Comparison of ENCODE assay signal across 9 cellular contexts in genomic region chr6:10256113-10256690, GRCh38.
DNase-seq lines count a peak whose midpoint lies in the region; ATAC-seq, FAIRE-seq and TF ChIP-seq lines count a peak whose summit lies in the region.
"Had no signal": no experiment of that assay in that cellular context is flagged by ENCODE, and none has a peak within 500 bp of the region (broad histone marks: within the 10 kb centered on the region; RNA-seq: fewer than 3 reads in every experiment).

No MANE protein-coding gene starts in this region.

- H3K27ac ChIP-seq in adrenal gland (no peak overlapping the region), small intestine (ENCODE audit: low read depth in 1 of 2, low read length in 1 of 2) (no peak overlapping the region)

- H3K9me3 ChIP-seq in adrenal gland (replicated peaks in 1 of 3) (peaks cover 0 to 8% (median 0%) of the 10 kb centered on the region in 3 donors), small intestine (ENCODE audit: control insufficient read depth, low read depth) (no peaks in the 10 kb centered on the region)

- 85 to 92% (median 88%) methylated on average over 3 of the region's 3 CpGs for WGBS in adrenal gland, 4 donors
- 69 to 89% (median 83%) methylated on average over 3 of the region's 3 CpGs for WGBS in small intestine, 3 donors

- no peak overlapping the region for H3K4me3 ChIP-seq in GM12865 (ENCODE audit: low read depth, low read length)
- no peak overlapping the region for H3K4me3 ChIP-seq in adrenal gland
- H3K4me3 ChIP-seq in small intestine (ENCODE audit: low read depth in 1 of 2, low read length in 2 of 2), result no peak overlapping the region

- DNase-seq in GM12865 (ENCODE audit: low read depth) (peak; percentile 30), adrenal gland (peak in 2 of 7 donors; percentile 9 to 22), mesothelial cell of epicardium (ENCODE audit: low spot score in 2 of 2, unreplicated experiment in 2 of 2) (no peak), NCI-H345 treated with DMSO at 0.1 percent for 48 hours (lab: John Stamatoyannopoulos, UW; ENCODE audit: unreplicated experiment) (no peak), small intestine (no peak)
- no peak for DNase-seq in activated CD8-positive, alpha-beta memory T cell treated with anti-CD3 and anti-CD28 coated beads, Interleukin-2, amount 50 U/mL, for 48 hours
- DNase-seq: amygdala, islet precursor cell had no signal

- TF ChIP-seq CTCF in GM12865 (IDR thresholded peaks at IDR 0.05; ENCODE audit: insufficient read depth, low read depth, low read length, missing control alignments) (peak; percentile 43), adrenal gland (IDR thresholded peaks at IDR 0.05) (peak in 5 of 6 experiments; percentile 10 to 38 (median 29)), mesothelial cell of epicardium (IDR thresholded peaks at IDR 0.05; ENCODE audit: unreplicated experiment) (peak; percentile 83)

- peak; percentile 64 for ATAC-seq in HG02938 (IDR thresholded peaks at IDR 0.05; ENCODE audit: unreplicated experiment)

- no peak overlapping the region for H3K4me3 Mint-ChIP-seq in mesothelial cell of epicardium

- FAIRE-seq in small intestine (lab: Jason Lieb, UNC), result no peak

- H3K36me3 Mint-ChIP-seq in mesothelial cell of epicardium, result peaks cover 1% of the 10 kb centered on the region

- intact Hi-C loops in adrenal gland (cut with DNase I), result no loop called here

- H3K27me3 ChIP-seq in adrenal gland (no peaks in the 10 kb centered on the region), small intestine (ENCODE audit: control insufficient read depth in 2 of 2, insufficient read depth in 2 of 2, low read length in 2 of 2) (no peaks in the 10 kb centered on the region)

- no peak overlapping the region for H3K27ac Mint-ChIP-seq in mesothelial cell of epicardium

- no peak for TF ChIP-seq POLR2A in adrenal gland (IDR thresholded peaks at IDR 0.05)

- H3K9me3 Mint-ChIP-seq in mesothelial cell of epicardium, result peaks cover 28% of the 10 kb centered on the region

- H3K36me3 ChIP-seq in adrenal gland (replicated peaks in 1 of 2) (no peaks in the 10 kb centered on the region), small intestine (ENCODE audit: control insufficient read depth in 2 of 2, insufficient read depth in 2 of 2, low read length in 2 of 2) (no peaks in the 10 kb centered on the region)

- no peaks in the 10 kb centered on the region for H3K27me3 Mint-ChIP-seq in mesothelial cell of epicardium (ENCODE audit: low read depth)

- peaks cover 2% of the 10 kb centered on the region for H3K4me1 Mint-ChIP-seq in mesothelial cell of epicardium

- H3K4me1 ChIP-seq in adrenal gland (replicated peaks in 1 of 2) (no peaks in the 10 kb centered on the region), small intestine (ENCODE audit: control insufficient read depth in 2 of 2, insufficient read depth in 1 of 2, low read depth in 1 of 2, low read length in 1 of 2) (no peaks in the 10 kb centered on the region)

Comparison
In these comparisons a context has a peak if more than half of its experiments do, and no peak if none do; other contexts are left out.
1. CTCF ChIP-seq: peak in every context shown above with its lines; median percentile 83 in mesothelial cell of epicardium; 43 in GM12865; 29 in adrenal gland.